ENCODE assay signal across 16 cellular contexts in the genomic region with DNA sequence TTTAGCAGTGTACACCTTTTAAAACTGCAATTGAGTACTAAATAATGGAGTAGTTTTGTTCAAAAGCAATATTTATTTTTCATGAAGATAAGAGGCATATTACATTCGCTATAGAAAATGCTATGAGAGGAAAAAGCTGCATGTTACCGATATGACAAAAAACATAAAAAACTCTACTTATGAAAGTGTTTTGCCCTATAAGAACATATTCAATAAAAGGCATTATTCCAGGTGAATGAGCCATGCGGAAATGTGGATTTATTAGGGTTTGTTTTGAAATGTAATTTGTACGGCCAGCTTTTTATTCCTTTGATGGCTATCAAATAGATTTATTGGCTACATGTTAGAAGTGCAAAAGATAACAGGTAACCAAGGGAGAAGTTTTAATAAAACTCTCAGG.
A peak's percentile ranks its signal among the peaks of the same experiment; 100 is the strongest.
DNase-seq lines count a peak whose midpoint lies in the region; ATAC-seq and TF ChIP-seq lines count a peak whose summit lies in the region.
"Had no signal": no experiment of that assay in that cellular context is flagged by ENCODE, and none has a peak within 500 bp of the region (broad histone marks: within the 10 kb centered on the region; RNA-seq: fewer than 3 reads in every experiment).

No MANE protein-coding gene starts in this region.

- H3K9ac ChIP-seq in DND-41 (ENCODE audit: low read depth, low read length) (no peak overlapping the region), Loucy (ENCODE audit: low read depth, low read length, poor library complexity, severe bottlenecking) (peak overlapping the region; percentile 70)

- H3K4me3 ChIP-seq in DND-41 (ENCODE audit: low read depth in 1 of 2, low read length in 2 of 2), result no peak overlapping the region
- peak overlapping the region; percentile 66 for H3K4me3 ChIP-seq in Loucy (ENCODE audit: low read length, poor library complexity, severe bottlenecking)
- H3K4me3 ChIP-seq in neutrophil (ENCODE audit: low read depth in 1 of 2, low read length in 1 of 2), result no peak overlapping the region
- H3K4me3 ChIP-seq: K562 had no signal

- H3K36me3 Mint-ChIP-seq in central memory CD8-positive, alpha-beta T cell (ENCODE audit: insufficient read depth), result peaks cover 6% of the 10 kb centered on the region
- no peaks in the 10 kb centered on the region for H3K36me3 Mint-ChIP-seq in T-cell
- H3K36me3 Mint-ChIP-seq: CD8-positive, alpha-beta T cell had no signal

- peaks cover 6% of the 10 kb centered on the region for H3K4me1 Mint-ChIP-seq in central memory CD8-positive, alpha-beta T cell
- H3K4me1 Mint-ChIP-seq in T-cell, result peaks cover 0 to 7% (median 1%) of the 10 kb centered on the region in 3 donors

- POLR2A ChIA-PET in T-cell (lab: Charles Lee), result no interaction called here

- H3F3A ChIP-seq in Loucy (ENCODE audit: low read depth), result peaks cover 14% of the 10 kb centered on the region; the same call in 1 of the 2 replicates

- ATAC-seq in DND-41 (ENCODE audit: insufficient read depth, low read depth) (no peak), HG03521 (IDR thresholded peaks at IDR 0.05; ENCODE audit: unreplicated experiment) (no peak), T-cell (replicated peaks in 1 of 4) (no peak)
- no peak for ATAC-seq in central memory CD8-positive, alpha-beta T cell (replicated peaks; ENCODE audit: extremely low read depth, poor library complexity, severe bottlenecking)
- ATAC-seq: CD8-positive, alpha-beta T cell; K562 had no signal

- H3K79me2 ChIP-seq in DND-41 (ENCODE audit: insufficient read depth, low read length) (no peaks in the 10 kb centered on the region), Loucy (ENCODE audit: insufficient read depth, low read length) (no peaks in the 10 kb centered on the region)

- no peaks in the 10 kb centered on the region for H3K36me3 ChIP-seq in DND-41 (ENCODE audit: insufficient read depth, low read length)
- H3K36me3 ChIP-seq in Loucy (ENCODE audit: insufficient read depth, low read length), result no peaks in the 10 kb centered on the region
- H3K36me3 ChIP-seq in neutrophil, result no peaks in the 10 kb centered on the region

- no peaks in the 10 kb centered on the region for H3K27me3 Mint-ChIP-seq in central memory CD8-positive, alpha-beta T cell
- no peaks in the 10 kb centered on the region for H3K27me3 Mint-ChIP-seq in T-cell

- H4K20me1 ChIP-seq in DND-41 (ENCODE audit: insufficient read depth, low read length) (no peaks in the 10 kb centered on the region), Loucy (ENCODE audit: insufficient read depth, low read length, poor library complexity, severe bottlenecking) (no peaks in the 10 kb centered on the region)

- H3K27me3 ChIP-seq in DND-41 (ENCODE audit: insufficient read depth, low read length, poor library complexity) (no peaks in the 10 kb centered on the region), Loucy (ENCODE audit: insufficient read depth, low read length, poor library complexity, severe bottlenecking) (no peaks in the 10 kb centered on the region), neutrophil (no peaks in the 10 kb centered on the region)

- DNase-seq in DND-41 (no peak), UCSD-AML1 (lab: John Stamatoyannopoulos, UW; ENCODE audit: unreplicated experiment) (no peak), T-cell (no peak)
- DNase-seq in central memory CD8-positive, alpha-beta T cell (ENCODE audit: low spot score in 2 of 2), result no peak
- DNase-seq: CD8-positive, alpha-beta T cell; DMS79; GOT3; NCI-H1048; NCI-H146; NCI-H2081 treated with DMSO at 0.1 percent for 48 hours; NCI-H524; SHP77 had no signal

- no peak overlapping the region for H3K4me3 Mint-ChIP-seq in central memory CD8-positive, alpha-beta T cell
- H3K4me3 Mint-ChIP-seq in T-cell, result no peak overlapping the region
- H3K4me3 Mint-ChIP-seq: CD8-positive, alpha-beta T cell had no signal

- H3K27ac Mint-ChIP-seq in central memory CD8-positive, alpha-beta T cell (ENCODE audit: low read depth), result peak overlapping the region; percentile 52
- no peak overlapping the region for H3K27ac Mint-ChIP-seq in T-cell
- H3K27ac Mint-ChIP-seq: CD8-positive, alpha-beta T cell had no signal

- H3K9me3 ChIP-seq in DND-41 (ENCODE audit: insufficient read depth, low read length, severe bottlenecking), result no peaks in the 10 kb centered on the region
- H3K9me3 ChIP-seq in Loucy (ENCODE audit: insufficient read depth, low read depth, low read length), result no peaks in the 10 kb centered on the region
- H3K9me3 ChIP-seq in neutrophil, result no peaks in the 10 kb centered on the region

- H3K9me3 Mint-ChIP-seq in central memory CD8-positive, alpha-beta T cell, result peaks cover 7% of the 10 kb centered on the region
- peaks cover 0 to 7% (median 6%) of the 10 kb centered on the region in 3 donors for H3K9me3 Mint-ChIP-seq in T-cell

- CTCF ChIA-PET in T-cell (lab: Charles Lee), result no interaction called here

- H3K4me1 ChIP-seq in DND-41 (ENCODE audit: insufficient read depth, low read length), result peaks cover 33% of the 10 kb centered on the region
- peaks cover 61% of the 10 kb centered on the region for H3K4me1 ChIP-seq in Loucy (ENCODE audit: insufficient read depth, low read length, poor library complexity, severe bottlenecking)
- peaks cover 29 to 32% of the 10 kb centered on the region in 2 experiments for H3K4me1 ChIP-seq in neutrophil (ENCODE audit: control insufficient read depth in 1 of 2, insufficient read depth in 1 of 2, low read depth in 1 of 2, low read length in 1 of 2)

- peak overlapping the region; percentile 78 for H3K27ac ChIP-seq in DND-41 (ENCODE audit: low read length)
- peak overlapping the region; percentile 62 for H3K27ac ChIP-seq in neutrophil

- H2AFZ ChIP-seq in DND-41 (ENCODE audit: low read depth, low read length) (peak overlapping the region; percentile 17; the same call in 1 of the 2 replicates), Loucy (ENCODE audit: low read length) (peak overlapping the region; percentile 49; the same call in 1 of the 2 replicates)

- TF ChIP-seq CTCF in DND-41 (IDR thresholded peaks at IDR 0.05; ENCODE audit: borderline replicate concordance, extremely low read depth, low read length, poor library complexity, severe bottlenecking) (no peak), Loucy (conservative IDR thresholded peaks at IDR 0.05; ENCODE audit: low read length) (no peak), neutrophil (IDR thresholded peaks at IDR 0.05) (no peak)

- H3K4me2 ChIP-seq in DND-41 (ENCODE audit: insufficient read depth, low read length), result peak overlapping the region; percentile 37; the same call in 1 of the 2 replicates
- peak overlapping the region; percentile 82 for H3K4me2 ChIP-seq in Loucy (ENCODE audit: low read depth, low read length, poor library complexity, severe bottlenecking)

- H3K9me2 ChIP-seq in Loucy (replicated peaks; ENCODE audit: low read depth, low read length), result no peaks in the 10 kb centered on the region
